8 cellular contexts compared by ENCODE assay signal in the genomic region with DNA sequence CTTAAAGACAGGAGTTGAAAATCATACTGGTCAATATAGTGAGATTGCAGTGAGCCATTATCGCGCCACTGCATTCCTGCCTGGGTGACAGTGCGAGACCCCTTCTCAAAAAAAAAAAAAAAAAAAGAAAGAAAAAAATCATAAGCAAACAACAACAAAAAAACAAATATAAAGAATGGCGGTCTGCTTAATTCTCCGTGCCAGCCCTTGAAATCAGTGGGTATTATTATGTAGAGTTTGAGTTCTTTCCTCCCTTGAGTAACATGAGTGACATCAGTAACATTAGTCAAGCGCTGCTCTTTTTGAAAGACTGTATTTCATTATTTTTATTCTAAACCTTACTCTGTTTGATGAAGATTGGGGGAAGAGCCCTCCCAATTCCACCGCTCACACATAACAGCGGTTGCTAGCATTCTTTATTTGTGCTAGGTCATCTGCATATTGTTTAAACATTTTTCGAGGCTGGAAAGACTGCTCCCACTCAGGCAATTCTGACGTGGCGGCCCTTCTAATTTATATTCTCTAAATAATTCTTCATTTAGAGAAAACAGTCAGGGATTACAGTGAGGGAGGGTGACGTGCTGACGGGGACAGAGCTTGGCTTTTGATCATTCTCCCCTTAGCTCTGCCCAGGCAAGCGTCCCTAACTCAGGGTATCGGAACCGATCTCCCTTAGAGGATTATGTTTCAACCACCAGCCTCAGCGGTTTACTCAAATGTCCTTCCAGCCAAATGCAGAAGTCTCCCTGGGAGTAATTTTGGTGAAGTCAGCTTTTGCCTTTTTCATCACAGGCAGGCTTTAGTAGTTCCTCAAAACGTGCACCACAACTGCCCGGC. TPM values are rescaled to one million over a fixed set of nuclear protein-coding genes. Genes with fewer than 3 reads are reported as not detected.
DNase-seq lines count a peak whose midpoint lies in the region; ATAC-seq and TF ChIP-seq lines count a peak whose summit lies in the region.

No MANE protein-coding gene starts in this region.

- peak overlapping the region; percentile 96 for H3K27ac ChIP-seq in HUES6 (ENCODE audit: low read depth, low read length)
- peak overlapping the region; percentile 97 for H3K27ac ChIP-seq in colonic mucosa
- H3K27ac ChIP-seq in substantia nigra (ENCODE audit: low read depth, low read length, poor library complexity, severe bottlenecking), result peak overlapping the region; percentile 95

- H3K36me3 ChIP-seq in HUES6 (ENCODE audit: control insufficient read depth, insufficient read depth, low read length) (no peaks in the 10 kb centered on the region), colonic mucosa (no peaks in the 10 kb centered on the region)

- H3K4me3 ChIP-seq in HUES6 (ENCODE audit: low read depth, low read length) (peak overlapping the region; percentile 86), colonic mucosa (peak overlapping the region; percentile 87)

- H3K27me3 ChIP-seq in HUES6 (ENCODE audit: control insufficient read depth, insufficient read depth, low read length) (no peaks in the 10 kb centered on the region), colonic mucosa (no peaks in the 10 kb centered on the region)

- intact Hi-C loops in colonic mucosa (cut with DNase I), result no loop called here

- ATAC-seq in SK-N-SH treated with all-trans-retinoic acid at 6 μM for 48 hours, result peak; percentile 46

- H3K9me3 ChIP-seq in HUES6 (ENCODE audit: control insufficient read depth, insufficient read depth, low read depth, low read length), result no peaks in the 10 kb centered on the region
- H3K9me3 ChIP-seq in colonic mucosa, result no peaks in the 10 kb centered on the region

- TF ChIP-seq CTCF in colonic mucosa (IDR thresholded peaks at IDR 0.05), result no peak

- H3K9ac ChIP-seq in HUES6 (ENCODE audit: low read length) (peak overlapping the region; percentile 80), colonic mucosa (ENCODE audit: low read depth in 2 of 2, low read length in 2 of 2) (peak overlapping the region; percentile 95 to 97)

- DNase-seq in NCI-H1092 (lab: John Stamatoyannopoulos, UW) (peak; percentile 68), NCI-H1092 treated with DMSO at 0.1 percent for 48 hours (lab: John Stamatoyannopoulos, UW) (no peak), colonic mucosa (peak; percentile 53), medulla oblongata (ENCODE audit: extremely low spot score) (peak; percentile 79), substantia nigra (lab: John Stamatoyannopoulos, UW) (peak in 2 of 49 donors; percentile 52 to 60), activated gamma-delta T cell treated with Interleukin-2 at 50 U/mL for 16 hours (no peak)

- peaks cover 14% of the 10 kb centered on the region for H3K4me1 ChIP-seq in HUES6 (ENCODE audit: control insufficient read depth, insufficient read depth, low read length)
- peaks cover 3% of the 10 kb centered on the region for H3K4me1 ChIP-seq in colonic mucosa

TF ChIP-seq in SK-N-SH treated with all-trans-retinoic acid at 6 μM for 48 hours, 23 proteins besides CTCF, POLR2A, EP300 and RAD21:
- TF ChIP-seq ZNF565 (CRISPR knock-in tag; conservative IDR thresholded peaks at IDR 0.05; ENCODE audit: low read depth), result no peak
- no peak for TF ChIP-seq GLIS3 (CRISPR knock-in tag; IDR thresholded peaks at IDR 0.05)
- TF ChIP-seq, protein P1, sequence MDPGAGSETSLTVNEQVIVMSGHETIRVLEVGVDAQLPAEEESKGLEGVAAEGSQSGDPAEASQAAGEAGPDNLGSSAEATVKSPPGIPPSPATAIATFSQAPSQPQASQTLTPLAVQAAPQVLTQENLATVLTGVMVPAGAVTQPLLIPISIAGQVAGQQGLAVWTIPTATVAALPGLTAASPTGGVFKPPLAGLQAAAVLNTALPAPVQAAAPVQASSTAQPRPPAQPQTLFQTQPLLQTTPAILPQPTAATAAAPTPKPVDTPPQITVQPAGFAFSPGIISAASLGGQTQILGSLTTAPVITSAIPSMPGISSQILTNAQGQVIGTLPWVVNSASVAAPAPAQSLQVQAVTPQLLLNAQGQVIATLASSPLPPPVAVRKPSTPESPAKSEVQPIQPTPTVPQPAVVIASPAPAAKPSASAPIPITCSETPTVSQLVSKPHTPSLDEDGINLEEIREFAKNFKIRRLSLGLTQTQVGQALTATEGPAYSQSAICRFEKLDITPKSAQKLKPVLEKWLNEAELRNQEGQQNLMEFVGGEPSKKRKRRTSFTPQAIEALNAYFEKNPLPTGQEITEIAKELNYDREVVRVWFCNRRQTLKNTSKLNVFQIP (CRISPR knock-in tag; IDR thresholded peaks at IDR 0.05; ENCODE audit: borderline replicate concordance, low read depth), result no peak
- TF ChIP-seq BACH2 (CRISPR knock-in tag; IDR thresholded peaks at IDR 0.05; ENCODE audit: borderline replicate concordance), result no peak
- TF ChIP-seq PATZ1 (CRISPR knock-in tag; IDR thresholded peaks at IDR 0.05; ENCODE audit: borderline replicate concordance), result no peak
- TF ChIP-seq ZNF70 (CRISPR knock-in tag; IDR thresholded peaks at IDR 0.05), result no peak
- TF ChIP-seq, protein P2, sequence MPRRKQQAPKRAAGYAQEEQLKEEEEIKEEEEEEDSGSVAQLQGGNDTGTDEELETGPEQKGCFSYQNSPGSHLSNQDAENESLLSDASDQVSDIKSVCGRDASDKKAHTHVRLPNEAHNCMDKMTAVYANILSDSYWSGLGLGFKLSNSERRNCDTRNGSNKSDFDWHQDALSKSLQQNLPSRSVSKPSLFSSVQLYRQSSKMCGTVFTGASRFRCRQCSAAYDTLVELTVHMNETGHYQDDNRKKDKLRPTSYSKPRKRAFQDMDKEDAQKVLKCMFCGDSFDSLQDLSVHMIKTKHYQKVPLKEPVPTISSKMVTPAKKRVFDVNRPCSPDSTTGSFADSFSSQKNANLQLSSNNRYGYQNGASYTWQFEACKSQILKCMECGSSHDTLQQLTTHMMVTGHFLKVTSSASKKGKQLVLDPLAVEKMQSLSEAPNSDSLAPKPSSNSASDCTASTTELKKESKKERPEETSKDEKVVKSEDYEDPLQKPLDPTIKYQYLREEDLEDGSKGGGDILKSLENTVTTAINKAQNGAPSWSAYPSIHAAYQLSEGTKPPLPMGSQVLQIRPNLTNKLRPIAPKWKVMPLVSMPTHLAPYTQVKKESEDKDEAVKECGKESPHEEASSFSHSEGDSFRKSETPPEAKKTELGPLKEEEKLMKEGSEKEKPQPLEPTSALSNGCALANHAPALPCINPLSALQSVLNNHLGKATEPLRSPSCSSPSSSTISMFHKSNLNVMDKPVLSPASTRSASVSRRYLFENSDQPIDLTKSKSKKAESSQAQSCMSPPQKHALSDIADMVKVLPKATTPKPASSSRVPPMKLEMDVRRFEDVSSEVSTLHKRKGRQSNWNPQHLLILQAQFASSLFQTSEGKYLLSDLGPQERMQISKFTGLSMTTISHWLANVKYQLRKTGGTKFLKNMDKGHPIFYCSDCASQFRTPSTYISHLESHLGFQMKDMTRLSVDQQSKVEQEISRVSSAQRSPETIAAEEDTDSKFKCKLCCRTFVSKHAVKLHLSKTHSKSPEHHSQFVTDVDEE (CRISPR knock-in tag; IDR thresholded peaks at IDR 0.05), result no peak

RNA-seq across cellular contexts. Expression of gene MARCHF6, which starts 0.9 kb away (rescaled TPM):
- total RNA-seq in colonic mucosa, result 100 to 1,000 TPM; 108 to 155 TPM

RNA-seq across cellular contexts. Expression of gene CMBL, which starts 44.9 kb away (rescaled TPM):
- total RNA-seq in colonic mucosa, result 100 to 1,000 TPM; 123 to 186 TPM

Comparison
In these comparisons a context has a peak if more than half of its experiments do, and no peak if none do; other contexts are left out.
1. DNase-seq: peak in NCI-H1092 (single experiment), colonic mucosa (single experiment) and medulla oblongata (single experiment); none in NCI-H1092 treated with DMSO at 0.1 percent for 48 hours (single experiment) and activated gamma-delta T cell treated with Interleukin-2 at 50 U/mL for 16 hours (single experiment).
2. Peak in every context shown above with its lines, with median percentiles within 50 percentile points of each other: H3K27ac ChIP-seq.